1 cellular context compared by ENCODE assay signal in genomic region chr2:189876271-189876670, GRCh38.
TF ChIP-seq lines count a peak whose summit lies in the region.

No MANE protein-coding gene starts in this region.

TF ChIP-seq in HepG2, 621 proteins besides CTCF, POLR2A, EP300 and RAD21 (continued from another document):
- no peak for TF ChIP-seq ZNF280D (CRISPR knock-in tag; IDR thresholded peaks at IDR 0.05)
- no peak for TF ChIP-seq CBX5 (CRISPR knock-in tag; IDR thresholded peaks at IDR 0.05; ENCODE audit: borderline replicate concordance)
- no peak for TF ChIP-seq IRF2 (CRISPR knock-in tag; IDR thresholded peaks at IDR 0.05)
- no peak for TF ChIP-seq AHR (CRISPR knock-in tag; IDR thresholded peaks at IDR 0.05)
- TF ChIP-seq ADNP (CRISPR knock-in tag; IDR thresholded peaks at IDR 0.05), result no peak
- TF ChIP-seq TFE3 (CRISPR knock-in tag; IDR thresholded peaks at IDR 0.05), result no peak
- TF ChIP-seq NFYC (CRISPR knock-in tag; IDR thresholded peaks at IDR 0.05), result no peak
- TF ChIP-seq HMG20A (CRISPR knock-in tag; IDR thresholded peaks at IDR 0.05; ENCODE audit: borderline replicate concordance), result no peak
- no peak for TF ChIP-seq ARHGAP35 (CRISPR knock-in tag; IDR thresholded peaks at IDR 0.05; ENCODE audit: borderline replicate concordance)
- no peak for TF ChIP-seq DBP (CRISPR knock-in tag; IDR thresholded peaks at IDR 0.05; ENCODE audit: not compliant biosample characterization)
- TF ChIP-seq ATF7-NPFF (CRISPR knock-in tag; IDR thresholded peaks at IDR 0.05; ENCODE audit: low read depth), result no peak
- TF ChIP-seq SAFB2 (CRISPR knock-in tag; IDR thresholded peaks at IDR 0.05; ENCODE audit: borderline replicate concordance, low read depth), result no peak
